Comparison of ENCODE assay signal across 8 cellular contexts in the genomic region with DNA sequence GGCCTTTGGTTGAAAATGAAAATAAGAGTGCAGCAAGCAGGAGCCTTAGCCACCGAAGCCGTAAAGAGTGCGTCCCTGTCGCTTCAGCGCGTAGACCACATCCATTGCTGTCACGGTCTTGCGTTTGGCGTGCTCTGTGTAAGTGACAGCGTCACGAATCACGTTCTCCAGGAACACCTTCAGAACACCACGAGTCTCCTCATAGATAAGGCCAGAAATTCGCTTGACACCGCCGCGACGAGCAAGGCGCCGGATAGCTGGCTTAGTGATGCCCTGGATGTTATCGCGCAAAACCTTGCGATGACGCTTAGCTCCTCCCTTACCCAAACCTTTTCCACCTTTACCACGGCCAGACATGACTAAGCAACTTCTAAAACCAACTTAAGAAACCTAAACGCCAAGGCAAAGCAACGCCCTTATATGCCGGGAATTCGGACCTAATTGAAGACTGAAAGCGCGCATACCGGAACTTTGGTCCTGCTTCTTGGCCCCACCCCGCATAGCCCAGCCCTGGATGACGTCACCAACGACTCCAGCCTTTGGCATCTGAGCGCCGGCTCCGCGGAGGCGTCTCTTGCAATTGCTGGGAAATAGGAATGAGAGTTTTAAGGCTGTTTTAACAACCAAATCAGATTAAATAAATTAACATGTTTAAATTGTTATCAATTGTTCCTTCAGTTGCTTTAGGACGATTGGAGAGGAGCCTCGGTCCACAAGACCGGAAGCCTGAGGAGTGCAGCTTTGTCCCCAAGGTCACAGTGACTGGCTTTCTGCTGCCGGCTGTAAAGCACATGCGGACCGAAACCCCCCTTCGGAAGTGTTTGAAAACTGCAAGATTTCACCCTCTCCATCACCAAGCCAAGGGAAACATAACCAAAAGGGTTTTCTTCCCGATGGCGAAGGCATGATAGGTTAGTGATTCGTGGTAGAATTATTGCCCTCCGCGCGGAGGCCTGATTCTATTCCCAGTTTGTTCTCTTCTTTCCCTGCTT.
DNase-seq lines count a peak whose midpoint lies in the region; TF ChIP-seq lines count a peak whose summit lies in the region.

No MANE protein-coding gene starts in this region.

- peak overlapping the region; percentile 98 for H3K27ac Mint-ChIP-seq in HFFc6

- peaks cover 5% of the 10 kb centered on the region for H3K27me3 Mint-ChIP-seq in HFFc6 (ENCODE audit: insufficient read depth)

- H3K9me3 Mint-ChIP-seq in HFFc6: peaks cover 26% of the 10 kb centered on the region

- no peaks in the 10 kb centered on the region for H3K36me3 Mint-ChIP-seq in HFFc6 (ENCODE audit: low read depth)

- peak overlapping the region; percentile 91 for H3K4me3 Mint-ChIP-seq in HFFc6

- TF ChIP-seq CTCF in HFFc6 (IDR thresholded peaks at IDR 0.05): 0 out of 2 replicates have a peak, but pooled peaks have one; percentile 12

- peaks cover 36% of the 10 kb centered on the region for H3K4me1 Mint-ChIP-seq in HFFc6 (ENCODE audit: low read depth)

- DNase-seq in GM04503 (ENCODE audit: low read depth) (peak; percentile 93), HFFc6 (peak; percentile 99), NAMALWA (ENCODE audit: low spot score) (peak; percentile 99), SK-N-DZ (ENCODE audit: low spot score) (peak; percentile 98), germinal center (ENCODE audit: low spot score) (peak; percentile 86), non-pigmented ciliary epithelial cell (ENCODE audit: low read depth) (peak; percentile 97), superior temporal gyrus (ENCODE audit: extremely low spot score) (peak; percentile 98)
- DNase-seq in activated naive CD4-positive, alpha-beta T cell treated with anti-CD3 and anti-CD28 coated beads, Interleukin-2, amount 50 U/mL, for 16 hours: peak; percentile 93

Comparison
In these comparisons a context has a peak if more than half of its experiments do, and no peak if none do; other contexts are left out.
1. Peak in every context shown above with its lines: DNase-seq.